Comparison of ENCODE assay signal across 25 cellular contexts in genomic region chr1:9672444-9672843, GRCh38. TPM values are rescaled to one million over a fixed set of nuclear protein-coding genes. Genes with fewer than 3 reads are reported as not detected.
DNase-seq lines count a peak whose midpoint lies in the region; ATAC-seq and TF ChIP-seq lines count a peak whose summit lies in the region.
"Had no signal": no experiment of that assay in that cellular context is flagged by ENCODE, and none has a peak within 500 bp of the region (broad histone marks: within the 10 kb centered on the region; RNA-seq: fewer than 3 reads in every experiment).

No MANE protein-coding gene starts in this region.

- CTCF ChIA-PET in Caco-2 (lab: Charles Lee): no interaction called here

- H3K4me3 Mint-ChIP-seq in stimulated activated naive CD8-positive, alpha-beta T cell treated with anti-CD3 and anti-CD28 coated beads, Interleukin-15, Interleukin-2, amounts not matched to agents 100 ng/mL and 50 ng/mL, for 24 hours: no peak overlapping the region
- no peak overlapping the region for H3K4me3 Mint-ChIP-seq in activated T-helper 17 cell treated with anti-CD3 and anti-CD28 coated beads, Interleukin-2, amount 50 U/mL, for 72 hours
- no peak overlapping the region for H3K4me3 Mint-ChIP-seq in memory B cell
- no peak overlapping the region for H3K4me3 Mint-ChIP-seq in Caco-2 (ENCODE audit: unreplicated experiment)
- H3K4me3 Mint-ChIP-seq: activated CD4-positive, alpha-beta T cell treated with anti-CD3 and anti-CD28 coated beads, Interleukin-2, amount 10 ng/mL, durations not matched to agents 7 days and 5 days; brain had no signal

- no peaks in the 10 kb centered on the region for H3K9me3 Mint-ChIP-seq in stimulated activated naive CD8-positive, alpha-beta T cell treated with anti-CD3 and anti-CD28 coated beads, Interleukin-15, Interleukin-2, amounts not matched to agents 100 ng/mL and 50 ng/mL, for 24 hours
- H3K9me3 Mint-ChIP-seq in activated T-helper 17 cell treated with anti-CD3 and anti-CD28 coated beads, Interleukin-2, amount 50 U/mL, for 72 hours: no peaks in the 10 kb centered on the region
- H3K9me3 Mint-ChIP-seq in memory B cell (no peaks in the 10 kb centered on the region), Caco-2 (ENCODE audit: unreplicated experiment) (no peaks in the 10 kb centered on the region)
- H3K9me3 Mint-ChIP-seq: activated CD4-positive, alpha-beta T cell treated with anti-CD3 and anti-CD28 coated beads, Interleukin-2, amount 10 ng/mL, durations not matched to agents 7 days and 5 days; brain had no signal

- intact Hi-C loops in Caco-2 (cut with micrococcal nuclease; ENCODE audit: unreplicated experiment): no loop called here

- H3K27ac Mint-ChIP-seq in stimulated activated naive CD8-positive, alpha-beta T cell treated with anti-CD3 and anti-CD28 coated beads, Interleukin-15, Interleukin-2, amounts not matched to agents 100 ng/mL and 50 ng/mL, for 24 hours: peak overlapping the region; percentile 99
- peak overlapping the region; percentile 92 for H3K27ac Mint-ChIP-seq in activated T-helper 17 cell treated with anti-CD3 and anti-CD28 coated beads, Interleukin-2, amount 50 U/mL, for 72 hours
- H3K27ac Mint-ChIP-seq in memory B cell (peak overlapping the region; percentile 20), Caco-2 (ENCODE audit: unreplicated experiment) (no peak overlapping the region)
- H3K27ac Mint-ChIP-seq: activated CD4-positive, alpha-beta T cell treated with anti-CD3 and anti-CD28 coated beads, Interleukin-2, amount 10 ng/mL, durations not matched to agents 7 days and 5 days; brain had no signal

- no peak for DNase-seq in stimulated activated naive CD8-positive, alpha-beta T cell treated with anti-CD3 and anti-CD28 coated beads, Interleukin-15, Interleukin-2, amounts not matched to agents 100 U/mL and 50 U/mL, for 24 hours
- no peak for DNase-seq in memory B cell (ENCODE audit: low spot score in 2 of 2)
- no peak for DNase-seq in stimulated activated CD4-positive, alpha-beta T cell treated with anti-CD3 and anti-CD28 coated beads, Interleukin-15, amount 100 ng/mL, for 24 hours
- no peak for DNase-seq in Caco-2
- DNase-seq: activated CD4-positive, alpha-beta T cell treated with anti-CD3 and anti-CD28 coated beads, Interleukin-2, amount 10 ng/mL, durations not matched to agents 7 days and 5 days; amniotic stem cell; C1 segment of cervical spinal cord; foreskin melanocyte; KBM-7; left ventricle myocardium inferior; NCI-H1092 treated with DMSO at 0.1 percent for 48 hours; NCI-H187; NCI-H82; Peyer's patch; right cardiac atrium; SHP77; stimulated activated CD4-positive, alpha-beta T cell treated with anti-CD3 and anti-CD28 coated beads, Interleukin-1b, Interleukin-23, amount 100 ng/mL, for 48 hours; thyroid gland had no signal

- H3K27me3 Mint-ChIP-seq in stimulated activated naive CD8-positive, alpha-beta T cell treated with anti-CD3 and anti-CD28 coated beads, Interleukin-15, Interleukin-2, amounts not matched to agents 100 ng/mL and 50 ng/mL, for 24 hours: no peaks in the 10 kb centered on the region
- H3K27me3 Mint-ChIP-seq in activated T-helper 17 cell treated with anti-CD3 and anti-CD28 coated beads, Interleukin-2, amount 50 U/mL, for 72 hours: no peaks in the 10 kb centered on the region
- no peaks in the 10 kb centered on the region for H3K27me3 Mint-ChIP-seq in memory B cell
- H3K27me3 Mint-ChIP-seq in Caco-2 (ENCODE audit: insufficient read depth, unreplicated experiment): no peaks in the 10 kb centered on the region
- H3K27me3 Mint-ChIP-seq: activated CD4-positive, alpha-beta T cell treated with anti-CD3 and anti-CD28 coated beads, Interleukin-2, amount 10 ng/mL, durations not matched to agents 7 days and 5 days had no signal

- peaks cover 84% of the 10 kb centered on the region for H3K4me1 Mint-ChIP-seq in stimulated activated naive CD8-positive, alpha-beta T cell treated with anti-CD3 and anti-CD28 coated beads, Interleukin-15, Interleukin-2, amounts not matched to agents 100 ng/mL and 50 ng/mL, for 24 hours (ENCODE audit: low read depth)
- peaks cover 40% of the 10 kb centered on the region for H3K4me1 Mint-ChIP-seq in activated T-helper 17 cell treated with anti-CD3 and anti-CD28 coated beads, Interleukin-2, amount 50 U/mL, for 72 hours
- H3K4me1 Mint-ChIP-seq in memory B cell (peaks cover 49% of the 10 kb centered on the region), Caco-2 (ENCODE audit: low read depth, unreplicated experiment) (no peaks in the 10 kb centered on the region)
- H3K4me1 Mint-ChIP-seq: brain had no signal

- POLR2A ChIA-PET in Caco-2 (lab: Charles Lee): no interaction called here

- H3K36me3 Mint-ChIP-seq in stimulated activated naive CD8-positive, alpha-beta T cell treated with anti-CD3 and anti-CD28 coated beads, Interleukin-15, Interleukin-2, amounts not matched to agents 100 ng/mL and 50 ng/mL, for 24 hours (ENCODE audit: low read depth): peaks cover 69% of the 10 kb centered on the region
- H3K36me3 Mint-ChIP-seq in activated T-helper 17 cell treated with anti-CD3 and anti-CD28 coated beads, Interleukin-2, amount 50 U/mL, for 72 hours (ENCODE audit: low read depth): peaks cover 98% of the 10 kb centered on the region
- peaks cover 25% of the 10 kb centered on the region for H3K36me3 Mint-ChIP-seq in memory B cell
- peaks cover 6% of the 10 kb centered on the region for H3K36me3 Mint-ChIP-seq in Caco-2 (ENCODE audit: insufficient read depth, unreplicated experiment)
- H3K36me3 Mint-ChIP-seq: brain had no signal

- ATAC-seq in stimulated activated naive CD8-positive, alpha-beta T cell treated with anti-CD3 and anti-CD28 coated beads, Interleukin-15, Interleukin-2, amounts not matched to agents 100 U/mL and 50 U/mL, for 24 hours: no peak
- ATAC-seq in activated T-helper 17 cell treated with anti-CD3 and anti-CD28 coated beads, Interleukin-2, amount 50 U/mL, for 72 hours (replicated peaks): no peak
- ATAC-seq in memory B cell (ENCODE audit: low read depth): no peak
- ATAC-seq in GM21526 (IDR thresholded peaks at IDR 0.05; ENCODE audit: low FRiP score, unreplicated experiment): no peak
- ATAC-seq: heart left ventricle, right cardiac atrium had no signal

- no peak overlapping the region for H3K4me3 ChIP-seq in Caco-2 (ENCODE audit: low read depth, low read length)
- H3K4me3 ChIP-seq: heart left ventricle, left ventricle myocardium inferior, Peyer's patch, smooth muscle cell, thyroid gland, vagina had no signal

- H3K36me3 ChIP-seq in Caco-2 (ENCODE audit: control insufficient read depth, insufficient read depth, low read length): no peaks in the 10 kb centered on the region
- H3K36me3 ChIP-seq: left ventricle myocardium inferior, Peyer's patch, thyroid gland, vagina had no signal

- BruUV-seq in Caco-2 (replicated peaks; lab: Mats Ljungman, UMichigan): no TSS peak

- no peaks in the 10 kb centered on the region for H3K9me3 ChIP-seq in Caco-2
- H3K9me3 ChIP-seq: heart left ventricle, left ventricle myocardium inferior, Peyer's patch, thyroid gland, vagina had no signal

- H3K4me1 ChIP-seq in Caco-2: no peaks in the 10 kb centered on the region
- H3K4me1 ChIP-seq: left ventricle myocardium inferior, Peyer's patch, thyroid gland, vagina had no signal

- TF ChIP-seq CTCF in Caco-2 (IDR thresholded peaks at IDR 0.05; ENCODE audit: insufficient read depth in 1 of 2, low read depth in 1 of 2, low read length in 1 of 2, severe bottlenecking in 1 of 2, unreplicated experiment in 1 of 2): no peak

- no peaks in the 10 kb centered on the region for H3K27me3 ChIP-seq in Caco-2 (replicated peaks; ENCODE audit: control insufficient read depth, insufficient read depth, low read length)
- H3K27me3 ChIP-seq: Peyer's patch, thyroid gland, vagina had no signal

RNA-seq across cellular contexts. Expression of gene PIK3CD, which starts 20.9 kb away (rescaled TPM):
- 100 to 1,000 TPM; 114 to 120 TPM for total RNA-seq in activated T-helper 17 cell treated with anti-CD3 and anti-CD28 coated beads, Interleukin-2, amount 50 U/mL, for 72 hours
- total RNA-seq in Caco-2 (2022): 0.46 and 0.77 TPM in 2 replicates

Comparison
In these comparisons a context has a peak if more than half of its experiments do, and no peak if none do; other contexts are left out.
1. RNA of gene PIK3CD, which starts 20.9 kb away (total RNA-seq): 114 to 120 TPM in activated T-helper 17 cell treated with anti-CD3 and anti-CD28 coated beads, Interleukin-2, amount 50 U/mL, for 72 hours; 0.46 to 0.77 TPM in Caco-2; every median in the first group is over 10 times any median in the second.